In genomic region chr17:76437467-76438402, GRCh38 we compare ENCODE assay signal across 15 cellular contexts. TPM values are rescaled to one million over a fixed set of nuclear protein-coding genes. Genes with fewer than 3 reads are reported as not detected.
"Had no signal": no experiment of that assay in that cellular context is flagged by ENCODE, and none has a peak within 500 bp of the region (broad histone marks: within the 10 kb centered on the region; RNA-seq: fewer than 3 reads in every experiment).

No MANE protein-coding gene starts in this region.

- H3K9me3 ChIP-seq: lower lobe of right lung, tibial artery had no signal

- DNase-seq: activated naive CD4-positive, alpha-beta T cell treated with anti-CD3 and anti-CD28 coated beads, Interleukin-2, amount 50 U/mL, for 16 hours; activated T-cell treated with anti-CD3 and anti-CD28 coated beads, Interleukin-2, amount 50 U/mL, for 1 hour; erythroblast; hypothalamus; kidney glomerular epithelial cell; lower lobe of right lung; midbrain; right cardiac atrium had no signal

- H3K4me2 ChIP-seq: smooth muscle cell had no signal

- H3K4me3 Mint-ChIP-seq: central memory CD8-positive, alpha-beta T cell; dendritic cell treated with granulocyte-macrophage colony-stimulating factor and Interleukin-4, amounts not matched to agents 40 ng/mL and 50 ng/mL, for 4 days; stimulated activated effector memory CD8-positive, alpha-beta T cell treated with anti-CD3 and anti-CD28 coated beads, Interleukin-12 subunit alpha, Interleukin-12 subunit beta, amount 100 ng/mL, for 72 hours; T-helper 2 cell treated with Interferon-gamma antibody and Interleukin-4, amounts not matched to agents 5 μg/mL and 100 μg/mL, for 36 hours had no signal

- H3K27me3 Mint-ChIP-seq: central memory CD8-positive, alpha-beta T cell; dendritic cell treated with granulocyte-macrophage colony-stimulating factor and Interleukin-4, amounts not matched to agents 40 ng/mL and 50 ng/mL, for 4 days had no signal

- H3K4me3 ChIP-seq: lower lobe of right lung, smooth muscle cell, tibial artery had no signal

- H3K27ac Mint-ChIP-seq: dendritic cell treated with granulocyte-macrophage colony-stimulating factor and Interleukin-4, amounts not matched to agents 40 ng/mL and 50 ng/mL, for 4 days; stimulated activated effector memory CD8-positive, alpha-beta T cell treated with anti-CD3 and anti-CD28 coated beads, Interleukin-12 subunit alpha, Interleukin-12 subunit beta, amount 100 ng/mL, for 72 hours; T-helper 2 cell treated with Interferon-gamma antibody and Interleukin-4, amounts not matched to agents 5 μg/mL and 100 μg/mL, for 36 hours had no signal

- H3K36me3 ChIP-seq: lower lobe of right lung, tibial artery had no signal

- H3K27ac ChIP-seq: lower lobe of right lung, tibial artery had no signal

- H3K9me3 Mint-ChIP-seq: central memory CD8-positive, alpha-beta T cell; dendritic cell treated with granulocyte-macrophage colony-stimulating factor and Interleukin-4, amounts not matched to agents 40 ng/mL and 50 ng/mL, for 4 days; stimulated activated effector memory CD8-positive, alpha-beta T cell treated with anti-CD3 and anti-CD28 coated beads, Interleukin-12 subunit alpha, Interleukin-12 subunit beta, amount 100 ng/mL, for 72 hours; T-helper 2 cell treated with Interferon-gamma antibody and Interleukin-4, amounts not matched to agents 5 μg/mL and 100 μg/mL, for 36 hours had no signal

- H3K27me3 ChIP-seq: tibial artery had no signal

- H3K4me1 ChIP-seq: lower lobe of right lung, tibial artery had no signal

RNA-seq across cellular contexts. Expression of gene AANAT, which starts 29.7 kb away (rescaled TPM):
- total RNA-seq: glomerular endothelial cell, lower lobe of right lung, right cardiac atrium, smooth muscle cell had no signal
